ENCODE assay signal across 19 cellular contexts in genomic region chr15:45667002-45667401, GRCh38. TPM values are rescaled to one million over a fixed set of nuclear protein-coding genes. Genes with fewer than 3 reads are reported as not detected.
DNase-seq lines count a peak whose midpoint lies in the region; ATAC-seq and TF ChIP-seq lines count a peak whose summit lies in the region.
"Had no signal": no experiment of that assay in that cellular context is flagged by ENCODE, and none has a peak within 500 bp of the region (broad histone marks: within the 10 kb centered on the region; RNA-seq: fewer than 3 reads in every experiment).

No MANE protein-coding gene starts in this region.

- no peak overlapping the region for H3K4me3 ChIP-seq in left lung
- H3K4me3 ChIP-seq in upper lobe of right lung: no peak overlapping the region
- H3K4me3 ChIP-seq in suprapubic skin: no peak overlapping the region
- H3K4me3 ChIP-seq in foreskin fibroblast (ENCODE audit: low read depth in 1 of 2, low read length in 2 of 2): no peak overlapping the region
- H3K4me3 ChIP-seq: GM12878, GM23248, HAP-1 had no signal

- H3K36me3 ChIP-seq in left lung (peaks cover 0 to 82% of the 10 kb centered on the region in 2 donors), upper lobe of right lung (peaks cover 69% of the 10 kb centered on the region), suprapubic skin (peaks cover 41% of the 10 kb centered on the region)
- H3K36me3 ChIP-seq: BE2C, HAP-1 had no signal

- peaks cover 16% of the 10 kb centered on the region for H3K4me1 Mint-ChIP-seq in T-helper 17 cell
- peaks cover 32% of the 10 kb centered on the region for H3K4me1 Mint-ChIP-seq in activated T-helper 17 cell treated with anti-CD3 and anti-CD28 coated beads, Interleukin-2, amount 50 U/mL, for 72 hours

- H3K27ac Mint-ChIP-seq in T-helper 17 cell: peak overlapping the region; percentile 49
- peak overlapping the region; percentile 62 for H3K27ac Mint-ChIP-seq in activated T-helper 17 cell treated with anti-CD3 and anti-CD28 coated beads, Interleukin-2, amount 50 U/mL, for 72 hours

- H3K27ac ChIP-seq in left lung (no peak overlapping the region), upper lobe of right lung (no peak overlapping the region), suprapubic skin (no peak overlapping the region)
- H3K27ac ChIP-seq: GM23248 had no signal

- H3K36me3 Mint-ChIP-seq in T-helper 17 cell (ENCODE audit: low read depth): peaks cover 13% of the 10 kb centered on the region
- peaks cover 94% of the 10 kb centered on the region for H3K36me3 Mint-ChIP-seq in activated T-helper 17 cell treated with anti-CD3 and anti-CD28 coated beads, Interleukin-2, amount 50 U/mL, for 72 hours (ENCODE audit: low read depth)

- H3K9me3 Mint-ChIP-seq in activated T-helper 17 cell treated with anti-CD3 and anti-CD28 coated beads, Interleukin-2, amount 50 U/mL, for 72 hours: no peaks in the 10 kb centered on the region
- H3K9me3 Mint-ChIP-seq: CD8-positive, alpha-beta memory T cell had no signal

- DNase-seq in T-helper 17 cell (no peak), left lung (no peak), upper lobe of right lung (no peak), suprapubic skin (ENCODE audit: low spot score in 2 of 2) (no peak), foreskin fibroblast (no peak)
- DNase-seq: ACHN; BE2C; C1 segment of cervical spinal cord; CD4-positive, CD25-positive, alpha-beta regulatory T cell; CD8-positive, alpha-beta memory T cell; COR-L47; DMS 273 treated with DMSO at 0.1 percent for 48 hours; DMS53; DND-41; EL; GM23248 had no signal

- intact Hi-C loops in left lung (cut with DNase I) (no loop called here), upper lobe of right lung (cut with DNase I) (no loop called here)

- H3K27me3 Mint-ChIP-seq in T-helper 17 cell: no peaks in the 10 kb centered on the region
- no peaks in the 10 kb centered on the region for H3K27me3 Mint-ChIP-seq in activated T-helper 17 cell treated with anti-CD3 and anti-CD28 coated beads, Interleukin-2, amount 50 U/mL, for 72 hours
- H3K27me3 Mint-ChIP-seq: CD4-positive, CD25-positive, alpha-beta regulatory T cell; CD8-positive, alpha-beta memory T cell had no signal

- H3K4me1 ChIP-seq in left lung (peaks cover 8 to 17% of the 10 kb centered on the region in 2 donors), upper lobe of right lung (peaks cover 21% of the 10 kb centered on the region), suprapubic skin (peaks cover 5% of the 10 kb centered on the region)
- H3K4me1 ChIP-seq: BE2C, HAP-1 had no signal

- no peak for TF ChIP-seq EP300 in suprapubic skin (IDR thresholded peaks at IDR 0.05)

- H3K9me3 ChIP-seq in T-helper 17 cell (ENCODE audit: control insufficient read depth, low read length, poor library complexity, severe bottlenecking) (no peaks in the 10 kb centered on the region), left lung (no peaks in the 10 kb centered on the region), upper lobe of right lung (no peaks in the 10 kb centered on the region), suprapubic skin (no peaks in the 10 kb centered on the region)
- H3K9me3 ChIP-seq: BE2C, HAP-1 had no signal

- no peaks in the 10 kb centered on the region for H3K27me3 ChIP-seq in left lung
- H3K27me3 ChIP-seq in upper lobe of right lung: no peaks in the 10 kb centered on the region
- H3K27me3 ChIP-seq in suprapubic skin: no peaks in the 10 kb centered on the region
- H3K27me3 ChIP-seq: BE2C had no signal

- no peak for TF ChIP-seq CTCF in left lung (IDR thresholded peaks at IDR 0.05)
- TF ChIP-seq CTCF in upper lobe of right lung (IDR thresholded peaks at IDR 0.05): no peak
- no peak for TF ChIP-seq CTCF in suprapubic skin (IDR thresholded peaks at IDR 0.05)
- no peak for TF ChIP-seq CTCF in foreskin fibroblast (IDR thresholded peaks at IDR 0.05; ENCODE audit: low read depth, low read length)

- TF ChIP-seq POLR2A in suprapubic skin (IDR thresholded peaks at IDR 0.05): no peak

- ATAC-seq in T-helper 17 cell (no peak), left lung (peak; percentile 46), upper lobe of right lung (peak; percentile 51)
- ATAC-seq in activated T-helper 17 cell treated with anti-CD3 and anti-CD28 coated beads, Interleukin-2, amount 50 U/mL, for 72 hours (replicated peaks): no peak
- ATAC-seq: GM12878 had no signal

- 71% methylated on average over 2 of the region's 2 CpGs for WGBS in suprapubic skin

- no peak overlapping the region for H3K4me3 Mint-ChIP-seq in T-helper 17 cell
- no peak overlapping the region for H3K4me3 Mint-ChIP-seq in activated T-helper 17 cell treated with anti-CD3 and anti-CD28 coated beads, Interleukin-2, amount 50 U/mL, for 72 hours
- H3K4me3 Mint-ChIP-seq: CD4-positive, CD25-positive, alpha-beta regulatory T cell; CD8-positive, alpha-beta memory T cell had no signal

RNA-seq across cellular contexts. Expression of gene SQOR, which starts 32.2 kb away (rescaled TPM):
- total RNA-seq in T-helper 17 cell: 10 to 100 TPM; 36.5 to 39.0 TPM
- 100 to 1,000 TPM; 129 to 275 TPM for total RNA-seq in activated T-helper 17 cell treated with anti-CD3 and anti-CD28 coated beads, Interleukin-2, amount 50 U/mL, for 72 hours
- 100 to 1,000 TPM in 1 of 2 donors, 10 to 100 TPM in 1; 79.2 to 116 TPM for total RNA-seq in left lung
- 103 TPM for total RNA-seq in upper lobe of right lung
- total RNA-seq in suprapubic skin: 10 to 100 TPM; 33.2 to 46.8 (median 39.9) TPM

Comparison
In these comparisons a context has a peak if more than half of its experiments do, and no peak if none do; other contexts are left out.
1. ATAC-seq: peak in left lung (single experiment) and upper lobe of right lung (single experiment); none in T-helper 17 cell (single experiment) and activated T-helper 17 cell treated with anti-CD3 and anti-CD28 coated beads, Interleukin-2, amount 50 U/mL, for 72 hours (single experiment).